Comparison of ENCODE assay signal across 10 cellular contexts in genomic region chr17:8859029-8859803, GRCh38. TPM values are rescaled to one million over a fixed set of nuclear protein-coding genes. Genes with fewer than 3 reads are reported as not detected.
DNase-seq lines count a peak whose midpoint lies in the region; ATAC-seq and TF ChIP-seq lines count a peak whose summit lies in the region.
"Had no signal": no experiment of that assay in that cellular context is flagged by ENCODE, and none has a peak within 500 bp of the region (broad histone marks: within the 10 kb centered on the region; RNA-seq: fewer than 3 reads in every experiment).

No MANE protein-coding gene starts in this region.

- CTCF ChIA-PET in IMR-90 (lab: Yijun Ruan, JAX): no interaction called here

- H3K27ac ChIP-seq in IMR-90 (ENCODE audit: insufficient read depth, low read length) (no peak overlapping the region), neuronal stem cell (replicated peaks; ENCODE audit: low read length) (no peak overlapping the region), ovary (no peak overlapping the region)
- H3K27ac ChIP-seq in effector memory CD4-positive, alpha-beta T cell (ENCODE audit: insufficient read depth, low read length, poor library complexity, severe bottlenecking): no peak overlapping the region

- H3K56ac ChIP-seq in IMR-90 (ENCODE audit: extremely low read depth, insufficient read depth, low read length): no peak overlapping the region

- TF ChIP-seq EP300 in ovary (IDR thresholded peaks at IDR 0.05): no peak

- TF ChIP-seq CTCF in GM06990 (IDR thresholded peaks at IDR 0.05; ENCODE audit: insufficient read depth, low read length, poor library complexity, severe bottlenecking): peak; percentile 15
- TF ChIP-seq CTCF in IMR-90 (conservative IDR thresholded peaks at IDR 0.05; ENCODE audit: low read depth, low read length): no peak
- TF ChIP-seq CTCF in ovary (IDR thresholded peaks at IDR 0.05): no peak

- H3K9ac ChIP-seq in IMR-90 (ENCODE audit: low read depth, low read length) (no peak overlapping the region), adipocyte (ENCODE audit: low read length) (no peak overlapping the region), neuronal stem cell (ENCODE audit: low read depth, low read length, poor library complexity) (no peak overlapping the region)

- H2AK5ac ChIP-seq in IMR-90 (ENCODE audit: low read depth, low read length) (no peak overlapping the region), neuronal stem cell (ENCODE audit: low read depth, low read length) (no peak overlapping the region)

- H3K79me1 ChIP-seq in IMR-90 (ENCODE audit: low read depth in 1 of 2, low read length in 2 of 2): no peaks in the 10 kb centered on the region
- no peaks in the 10 kb centered on the region for H3K79me1 ChIP-seq in neuronal stem cell (ENCODE audit: low read depth, low read length)

- 94% methylated on average over 3 of the region's 11 CpGs; no CpG with 5 or more reads in 1 of the 2 experiments for WGBS in IMR-90 (ENCODE audit: extremely low coverage in 2 of 2, insufficient read length in 1 of 2), 2 experiments
- WGBS in neuronal stem cell (ENCODE audit: extremely low coverage in 2 of 2, insufficient read length in 2 of 2, insufficient replicate concordance in 1 of 2), 2 donors: no CpG with 5 or more reads among the region's 11 CpGs
- WGBS in ovary, 3 donors: 90 to 96% (median 90%) methylated on average over 11 of the region's 11 CpGs

- H3K4me1 ChIP-seq in IMR-90 (ENCODE audit: control insufficient read depth, insufficient read depth, low read length) (no peaks in the 10 kb centered on the region), adipocyte (ENCODE audit: control insufficient read depth, insufficient read depth, low read length) (peaks cover 20% of the 10 kb centered on the region), neuronal stem cell (ENCODE audit: control insufficient read depth in 2 of 2, insufficient read depth in 1 of 2, low read depth in 1 of 2, low read length in 2 of 2) (peaks cover 14 to 16% of the 10 kb centered on the region in 2 donors), ovary (ENCODE audit: insufficient read depth) (no peaks in the 10 kb centered on the region)
- H3K4me1 ChIP-seq in effector memory CD4-positive, alpha-beta T cell (ENCODE audit: control insufficient read depth, insufficient read depth, low read length, poor library complexity, severe bottlenecking): peaks cover 3% of the 10 kb centered on the region

- no peak overlapping the region for H2BK12ac ChIP-seq in neuronal stem cell (ENCODE audit: low read length)

- H2BK5ac ChIP-seq in IMR-90 (ENCODE audit: low read depth, low read length, poor library complexity, severe bottlenecking) (no peak overlapping the region), neuronal stem cell (ENCODE audit: low read length) (no peak overlapping the region)

- H4K91ac ChIP-seq in IMR-90 (ENCODE audit: insufficient read depth, low read depth, low read length) (no peak overlapping the region; the same call in 1 of the 2 replicates), neuronal stem cell (ENCODE audit: low read depth, low read length, poor library complexity) (no peak overlapping the region)

- no peak overlapping the region for H3K23ac ChIP-seq in IMR-90 (ENCODE audit: low read depth, low read length)
- H3K23ac ChIP-seq in neuronal stem cell (ENCODE audit: low read depth, low read length, poor library complexity): no peak overlapping the region

- H2AFZ ChIP-seq in IMR-90 (replicated peaks; ENCODE audit: low read length, poor library complexity) (no peak overlapping the region), neuronal stem cell (ENCODE audit: low read length) (peak overlapping the region; percentile 72)

- H3K4me2 ChIP-seq in IMR-90 (ENCODE audit: low read depth, low read length) (no peak overlapping the region), neuronal stem cell (ENCODE audit: insufficient read depth, low read length, poor library complexity, severe bottlenecking) (no peak overlapping the region)

- H3K4ac ChIP-seq in IMR-90 (ENCODE audit: low read depth, low read length): no peak overlapping the region
- no peak overlapping the region for H3K4ac ChIP-seq in neuronal stem cell (ENCODE audit: low read length)

- ATAC-seq in IMR-90 (ENCODE audit: low read depth) (no peak), HG03520 (IDR thresholded peaks at IDR 0.05; ENCODE audit: unreplicated experiment) (no peak)

- dilution Hi-C loops in IMR-90 (cut with HindIII; ENCODE audit: low sequenced_read_pairs, unreplicated experiment): no loop called here

- H3K9me3 ChIP-seq in IMR-90 (ENCODE audit: control insufficient read depth, insufficient read depth, low read length) (no peaks in the 10 kb centered on the region), adipocyte (ENCODE audit: control insufficient read depth, low read length) (no peaks in the 10 kb centered on the region), neuronal stem cell (replicated peaks in 1 of 2; ENCODE audit: control insufficient read depth in 2 of 2, insufficient read depth in 1 of 2, low read depth in 1 of 2, low read length in 2 of 2) (no peaks in the 10 kb centered on the region), ovary (no peaks in the 10 kb centered on the region)
- no peaks in the 10 kb centered on the region for H3K9me3 ChIP-seq in effector memory CD4-positive, alpha-beta T cell (ENCODE audit: control insufficient read depth, low read length)

- peak; percentile 64 for DNase-seq in GM06990 (ENCODE audit: extremely low read depth, insufficient read length)
- peak; percentile 8 for DNase-seq in IMR-90
- DNase-seq in adipocyte (ENCODE audit: low read depth): peak; percentile 22
- DNase-seq in neuronal stem cell (ENCODE audit: low spot score): no peak
- no peak for DNase-seq in effector memory CD4-positive, alpha-beta T cell
- no peak for DNase-seq in ovary
- DNase-seq in SK-N-DZ (ENCODE audit: low spot score): no peak

- no peak overlapping the region for H2BK20ac ChIP-seq in IMR-90 (ENCODE audit: low read depth, low read length)

- POLR2A ChIA-PET in IMR-90 (lab: Charles Lee; ENCODE audit: unreplicated experiment): no interaction called here

- H4K8ac ChIP-seq in IMR-90 (ENCODE audit: low read depth in 2 of 2, low read length in 2 of 2) (no peak overlapping the region), neuronal stem cell (ENCODE audit: low read depth, low read length) (no peak overlapping the region)

- H3K27me3 ChIP-seq in GM06990 (replicated peaks; ENCODE audit: control insufficient read depth, insufficient read depth, low read length) (no peaks in the 10 kb centered on the region), IMR-90 (ENCODE audit: control insufficient read depth, insufficient read depth, low read length) (no peaks in the 10 kb centered on the region), adipocyte (replicated peaks; ENCODE audit: control insufficient read depth, insufficient read depth, low read length) (peaks cover 15% of the 10 kb centered on the region), neuronal stem cell (ENCODE audit: control insufficient read depth in 3 of 3, insufficient read depth in 3 of 3, low read depth in 1 of 3, low read length in 3 of 3) (peaks cover 0 to 6% (median 0%) of the 10 kb centered on the region in 3 experiments), ovary (no peaks in the 10 kb centered on the region)
- H3K27me3 ChIP-seq in effector memory CD4-positive, alpha-beta T cell (replicated peaks; ENCODE audit: control insufficient read depth, insufficient read depth, low read length, poor library complexity, severe bottlenecking): no peaks in the 10 kb centered on the region

- H3K14ac ChIP-seq in IMR-90 (replicated peaks; ENCODE audit: low read depth, low read length) (no peak overlapping the region), neuronal stem cell (ENCODE audit: low read length) (no peak overlapping the region)

- H3K36me3 ChIP-seq in GM06990 (ENCODE audit: control insufficient read depth, insufficient read depth, low read length) (peaks cover 10% of the 10 kb centered on the region), IMR-90 (ENCODE audit: control insufficient read depth, insufficient read depth, low read length) (no peaks in the 10 kb centered on the region), adipocyte (ENCODE audit: control insufficient read depth, insufficient read depth, low read length, severe bottlenecking) (no peaks in the 10 kb centered on the region), neuronal stem cell (replicated peaks in 1 of 2; ENCODE audit: control insufficient read depth in 2 of 2, insufficient read depth in 2 of 2, low read length in 2 of 2) (no peaks in the 10 kb centered on the region), ovary (no peaks in the 10 kb centered on the region)
- H3K36me3 ChIP-seq in effector memory CD4-positive, alpha-beta T cell (ENCODE audit: control insufficient read depth, insufficient read depth, low read length): no peaks in the 10 kb centered on the region

- H3K18ac ChIP-seq in IMR-90 (ENCODE audit: low read depth, low read length) (no peak overlapping the region), neuronal stem cell (ENCODE audit: low read length) (peak overlapping the region; percentile 78)

- H4K20me1 ChIP-seq in IMR-90 (ENCODE audit: insufficient read depth, low read length): no peaks in the 10 kb centered on the region

- intact Hi-C loops in IMR-90 (cut with micrococcal nuclease) (no loop called here), ovary (cut with DNase I) (no loop called here)

- TF ChIP-seq POLR2A in IMR-90 (IDR thresholded peaks at IDR 0.05; ENCODE audit: low read depth, low read length) (no peak), ovary (IDR thresholded peaks at IDR 0.05) (no peak)

- no peak overlapping the region; the same call in 2 of the 3 replicates for H2BK15ac ChIP-seq in IMR-90 (ENCODE audit: low read depth, low read length)
- no peak overlapping the region for H2BK15ac ChIP-seq in neuronal stem cell (ENCODE audit: low read length)

- no peak overlapping the region for H2AK9ac ChIP-seq in IMR-90 (replicated peaks; ENCODE audit: low read depth, low read length, poor library complexity)

- no peak overlapping the region for H4K5ac ChIP-seq in IMR-90 (ENCODE audit: low read depth, low read length)

- no peak overlapping the region for H3K4me3 ChIP-seq in GM06990 (replicated peaks; ENCODE audit: low read depth, low read length)
- H3K4me3 ChIP-seq in IMR-90 (ENCODE audit: insufficient read depth, low read depth, low read length): no peak overlapping the region
- H3K4me3 ChIP-seq in adipocyte (ENCODE audit: low read length): no peak overlapping the region
- H3K4me3 ChIP-seq in neuronal stem cell (ENCODE audit: low read length in 2 of 2): peak overlapping the region in 1 of 2 donors; percentile 10
- no peak overlapping the region for H3K4me3 ChIP-seq in effector memory CD4-positive, alpha-beta T cell (ENCODE audit: insufficient read depth, low read depth, low read length, poor library complexity, severe bottlenecking)
- H3K4me3 ChIP-seq in ovary: no peak overlapping the region

- in situ Hi-C loops in IMR-90 (cut with MboI; ENCODE audit: low sequenced_read_pairs): no loop called here

- H2BK120ac ChIP-seq in IMR-90 (ENCODE audit: low read depth, low read length): no peak overlapping the region
- H2BK120ac ChIP-seq in neuronal stem cell (ENCODE audit: low read depth, low read length): no peak overlapping the region

- H3K9me1 ChIP-seq in IMR-90 (ENCODE audit: insufficient read depth, low read length): no peaks in the 10 kb centered on the region

- BruUV-seq in IMR-90 (replicated peaks; lab: Mats Ljungman, UMichigan): no TSS peak

- TF ChIP-seq RAD21 in IMR-90 (IDR thresholded peaks at IDR 0.05; ENCODE audit: low read length): no peak

RNA-seq across cellular contexts. Expression of gene PIK3R6, which starts 8.3 kb away (rescaled TPM):
- total RNA-seq in IMR-90 (2012; rRNA removed): not detected in 2 replicates
- not detected in 2 replicates for polyA plus RNA-seq in IMR-90 (2012; rRNA removed)
- polyA plus RNA-seq in IMR-90 (2012; cell fraction: cytosol; rRNA removed): not detected in 2 replicates
- polyA plus RNA-seq in IMR-90 (2012; cell fraction: nucleus; rRNA removed; ENCODE audit: low replicate concordance): not detected in 2 replicates
- polyA plus RNA-seq in neuronal stem cell (2013, experiment 1 of 2): not detected
- polyA plus RNA-seq in neuronal stem cell (2013, experiment 2 of 2): not detected
- under 1 TPM; 0.12 to 0.92 (median 0.20) TPM for total RNA-seq in ovary
- polyA plus RNA-seq in ovary: under 1 TPM; 0.25 to 0.93 TPM
- polyA plus RNA-seq in SK-N-DZ (2014; cell fraction: cytosol; rRNA removed): not detected in 2 replicates
- polyA plus RNA-seq in SK-N-DZ (2014; cell fraction: nucleus; rRNA removed): not detected in 2 replicates
- total RNA-seq: dermis microvascular lymphatic vessel endothelial cell, lung microvascular endothelial cell had no signal

Comparison
In these comparisons a context has a peak if more than half of its experiments do, and no peak if none do; other contexts are left out.
1. DNase-seq: peak in GM06990 (single experiment), IMR-90 (single experiment) and adipocyte (single experiment); none in neuronal stem cell (single experiment), effector memory CD4-positive, alpha-beta T cell (0 of 3), ovary (0 of 5) and SK-N-DZ (single experiment).